Comparison of ENCODE assay signal across 17 cellular contexts in genomic region chr13:33276581-33276980, GRCh38. TPM values are rescaled to one million over a fixed set of nuclear protein-coding genes. Genes with fewer than 3 reads are reported as not detected.
A peak's percentile ranks its signal among the peaks of the same experiment; 100 is the strongest.
DNase-seq lines count a peak whose midpoint lies in the region; ATAC-seq, FAIRE-seq and TF ChIP-seq lines count a peak whose summit lies in the region.
"Had no signal": no experiment of that assay in that cellular context is flagged by ENCODE, and none has a peak within 500 bp of the region (broad histone marks: within the 10 kb centered on the region; RNA-seq: fewer than 3 reads in every experiment).

No MANE protein-coding gene starts in this region.

- H3K4me1 ChIP-seq in ACC112 (ENCODE audit: control insufficient read depth, insufficient read depth, low read length, unreplicated experiment) (peaks cover 99% of the 10 kb centered on the region), right atrium auricular region (peaks cover 0 to 83% of the 10 kb centered on the region in 2 donors), pancreas (peaks cover 29 to 52% (median 43%) of the 10 kb centered on the region in 3 donors)
- H3K4me1 ChIP-seq: uterus had no signal

- no peak for DNase-seq in right atrium auricular region (ENCODE audit: low spot score)
- no peak for DNase-seq in pancreas
- DNase-seq in H54 (ENCODE audit: insufficient read length, low spot score), result no peak
- no peak for DNase-seq in NK-92 treated with Interleukin-12 subunit alpha and Interleukin-12 subunit beta, amount 100 ng/mL, for 24 hours (lab: John Stamatoyannopoulos, UW)
- no peak for DNase-seq in MG63
- DNase-seq in activated CD4-positive, CD25-positive, alpha-beta regulatory T cell (lab: John Stamatoyannopoulos, UW), result no peak
- DNase-seq: ACHN; activated CD4-positive, alpha-beta T cell treated with anti-CD3 and anti-CD28 coated beads for 4 hours; activated T-cell treated with anti-CD3 and anti-CD28 coated beads, Interleukin-2, amount 50 U/mL, for 24 hours; NCI-H187; NCI-H524 treated with DMSO at 0.1 percent for 48 hours; RPMI8226; T-helper 2 cell; uterus had no signal

- peak in 2 of 4 donors; percentile 20 to 50 for ATAC-seq in pancreas

- peak overlapping the region in 3 of 5 experiments; percentile 22 to 76 (median 28) for H3K27ac Mint-ChIP-seq in brain
- H3K27ac Mint-ChIP-seq: activated T-cell treated with anti-CD3 and anti-CD28 coated beads, Interleukin-2, amount 50 U/mL, for 24 hours; dendritic cell treated with granulocyte-macrophage colony-stimulating factor and Interleukin-4, amounts not matched to agents 40 ng/mL and 50 ng/mL, for 4 days had no signal

- H3K27me3 Mint-ChIP-seq in brain, result no peaks in the 10 kb centered on the region
- H3K27me3 Mint-ChIP-seq: dendritic cell treated with granulocyte-macrophage colony-stimulating factor and Interleukin-4, amounts not matched to agents 40 ng/mL and 50 ng/mL, for 4 days had no signal

- peaks cover 68% of the 10 kb centered on the region for H3K4me1 Mint-ChIP-seq in brain

- peaks cover 92% of the 10 kb centered on the region for H3K79me2 ChIP-seq in ACC112 (ENCODE audit: control insufficient read depth, insufficient read depth, low read length, unreplicated experiment)

- intact Hi-C loops in pancreas (cut with DNase I), result no loop called here

- no peaks in the 10 kb centered on the region for H3K9me3 Mint-ChIP-seq in brain
- H3K9me3 Mint-ChIP-seq: activated T-cell treated with anti-CD3 and anti-CD28 coated beads, Interleukin-2, amount 50 U/mL, for 24 hours; dendritic cell treated with granulocyte-macrophage colony-stimulating factor and Interleukin-4, amounts not matched to agents 40 ng/mL and 50 ng/mL, for 4 days had no signal

- H3K4me3 ChIP-seq in ACC112 (ENCODE audit: low read depth, low read length), result no peak overlapping the region
- H3K4me3 ChIP-seq in right atrium auricular region, result no peak overlapping the region
- H3K4me3 ChIP-seq in pancreas, result no peak overlapping the region
- no peak overlapping the region for H3K4me3 ChIP-seq in MG63
- H3K4me3 ChIP-seq: uterus had no signal

- WGBS in pancreas, 2 donors, result 12 to 13% methylated on average over 2 of the region's 2 CpGs

- TF ChIP-seq POLR2A in H54 (IDR thresholded peaks at IDR 0.05; ENCODE audit: low read depth, low read length), result no peak

- H3K36me3 Mint-ChIP-seq in brain, result no peaks in the 10 kb centered on the region

- FAIRE-seq in pancreas (lab: Jason Lieb, UNC) (peak; percentile 20), H54 (lab: Jason Lieb, UNC) (no peak)

- H2AFZ ChIP-seq in ACC112 (ENCODE audit: low read length, unreplicated experiment), result no peak overlapping the region

- TF ChIP-seq CTCF in brain (conservative IDR thresholded peaks at IDR 0.05) (no peak), right atrium auricular region (IDR thresholded peaks at IDR 0.05) (no peak), pancreas (IDR thresholded peaks at IDR 0.05) (no peak)

- H3K36me3 ChIP-seq in ACC112 (ENCODE audit: insufficient read depth, low read length) (peaks cover 30% of the 10 kb centered on the region), right atrium auricular region (no peaks in the 10 kb centered on the region), pancreas (no peaks in the 10 kb centered on the region), MG63 (peaks cover 62% of the 10 kb centered on the region)
- H3K36me3 ChIP-seq: uterus had no signal

- H3K9me3 ChIP-seq in right atrium auricular region, result no peaks in the 10 kb centered on the region
- no peaks in the 10 kb centered on the region for H3K9me3 ChIP-seq in pancreas
- peaks cover 6% of the 10 kb centered on the region for H3K9me3 ChIP-seq in MG63
- H3K9me3 ChIP-seq: uterus had no signal

- peak overlapping the region; percentile 99 for H3K27ac ChIP-seq in ACC112 (ENCODE audit: low read depth, low read length)
- peak overlapping the region; percentile 51 to 78 for H3K27ac ChIP-seq in right atrium auricular region
- peak overlapping the region in 2 of 4 donors; percentile 29 to 32 for H3K27ac ChIP-seq in pancreas

- H3K27me3 ChIP-seq in ACC112 (ENCODE audit: insufficient read depth, low read length), result no peaks in the 10 kb centered on the region
- no peaks in the 10 kb centered on the region for H3K27me3 ChIP-seq in right atrium auricular region
- no peaks in the 10 kb centered on the region for H3K27me3 ChIP-seq in pancreas
- no peaks in the 10 kb centered on the region for H3K27me3 ChIP-seq in MG63
- H3K27me3 ChIP-seq: uterus had no signal

- H3K4me3 Mint-ChIP-seq in brain, result peak overlapping the region in 1 of 5 experiments; percentile 53
- H3K4me3 Mint-ChIP-seq: activated T-cell treated with anti-CD3 and anti-CD28 coated beads, Interleukin-2, amount 50 U/mL, for 24 hours; dendritic cell treated with granulocyte-macrophage colony-stimulating factor and Interleukin-4, amounts not matched to agents 40 ng/mL and 50 ng/mL, for 4 days had no signal

RNA-seq across cellular contexts. Expression of gene STARD13, which starts 9.0 kb away (rescaled TPM):
- polyA plus RNA-seq in brain (ENCODE audit: insufficient read depth, low read depth, low replicate concordance), result 3.2 TPM
- total RNA-seq in right atrium auricular region, result 10 to 100 TPM; 21.6 to 23.3 TPM
- 10 to 100 TPM; 16.0 to 29.4 (median 19.9) TPM for total RNA-seq in pancreas
- 1 to 10 TPM; 7.8 to 9.7 TPM for polyA plus RNA-seq in pancreas
- total RNA-seq in MG63 (2014; rRNA removed; shearing (Covaris generic); ENCODE audit: low replicate concordance), result 16.4 and 19.2 TPM in 2 replicates
